In genomic region chr4:76792418-76792817, GRCh38 we compare ENCODE assay signal across 20 cellular contexts.
DNase-seq lines count a peak whose midpoint lies in the region; ATAC-seq, FAIRE-seq and TF ChIP-seq lines count a peak whose summit lies in the region.
"Had no signal": no experiment of that assay in that cellular context is flagged by ENCODE, and none has a peak within 500 bp of the region (broad histone marks: within the 10 kb centered on the region; RNA-seq: fewer than 3 reads in every experiment).

No MANE protein-coding gene starts in this region.

- H4K20me1 ChIP-seq in HepG2 (ENCODE audit: insufficient read depth, low read length) = no peaks in the 10 kb centered on the region
- no peaks in the 10 kb centered on the region for H4K20me1 ChIP-seq in K562 (replicated peaks; ENCODE audit: control insufficient read depth, insufficient read depth, low read length)

- H3K36me3 ChIP-seq in HepG2 (replicated peaks in 1 of 2; ENCODE audit: control insufficient read depth in 1 of 2, insufficient read depth in 2 of 2, low read length in 2 of 2) (no peaks in the 10 kb centered on the region), right lobe of liver (no peaks in the 10 kb centered on the region), K562 (ENCODE audit: control insufficient read depth, insufficient read depth, low read length) (no peaks in the 10 kb centered on the region)
- H3K36me3 ChIP-seq: HAP-1 had no signal

- H3K4me3 Mint-ChIP-seq in activated CD4-positive, alpha-beta T cell treated with anti-CD3 and anti-CD28 coated beads, Interleukin-2, amount 10 ng/mL, durations not matched to agents 7 days and 5 days = no peak overlapping the region
- H3K4me3 Mint-ChIP-seq: CD4-positive, alpha-beta memory T cell; GM23338; HFFc6 had no signal

- peaks cover 4% of the 10 kb centered on the region for H3K27me3 Mint-ChIP-seq in activated CD4-positive, alpha-beta T cell treated with anti-CD3 and anti-CD28 coated beads, Interleukin-2, amount 10 ng/mL, durations not matched to agents 7 days and 5 days

- no peak overlapping the region for H3K4me3 ChIP-seq in HepG2 (replicated peaks in 1 of 3; ENCODE audit: insufficient read depth in 1 of 3, low read depth in 2 of 3, low read length in 3 of 3)
- H3K4me3 ChIP-seq in right lobe of liver = no peak overlapping the region
- no peak overlapping the region for H3K4me3 ChIP-seq in K562
- H3K4me3 ChIP-seq: GM23338, HAP-1 had no signal

- no peak overlapping the region for H3K27ac Mint-ChIP-seq in activated CD4-positive, alpha-beta T cell treated with anti-CD3 and anti-CD28 coated beads, Interleukin-2, amount 10 ng/mL, durations not matched to agents 7 days and 5 days
- H3K27ac Mint-ChIP-seq: CD4-positive, alpha-beta memory T cell; GM23338; HFFc6 had no signal

- no peak for FAIRE-seq in HepG2 (lab: Jason Lieb, UNC)
- no peak for FAIRE-seq in K562 (lab: Jason Lieb, UNC)
- peak; percentile 76 for FAIRE-seq in endometrium (lab: Jason Lieb, UNC)
- FAIRE-seq: D721Med, GM12891, GM18507, H54 had no signal

- ATAC-seq in HepG2 = no peak
- ATAC-seq in right lobe of liver = no peak
- no peak for ATAC-seq in K562
- ATAC-seq in HG02588 (IDR thresholded peaks at IDR 0.05; ENCODE audit: unreplicated experiment) = no peak
- ATAC-seq: GM23338 had no signal

- TF ChIP-seq POLR2A in HepG2 (IDR thresholded peaks at IDR 0.05; ENCODE audit: insufficient read depth in 1 of 2, low read depth in 2 of 2, low read length in 2 of 2) (no peak), right lobe of liver (IDR thresholded peaks at IDR 0.05) (no peak), K562 (conservative IDR thresholded peaks at IDR 0.05) (no peak)

- no peaks in the 10 kb centered on the region for H3K9me3 ChIP-seq in HepG2 (ENCODE audit: low read length)
- H3K9me3 ChIP-seq in right lobe of liver = no peaks in the 10 kb centered on the region
- H3K9me3 ChIP-seq in K562 (replicated peaks; ENCODE audit: control insufficient read depth, insufficient read depth, low read depth, low read length) = no peaks in the 10 kb centered on the region
- H3K9me3 ChIP-seq: HAP-1 had no signal

- H3K4me1 ChIP-seq in HepG2 (ENCODE audit: insufficient read depth, low read length) = no peaks in the 10 kb centered on the region
- no peaks in the 10 kb centered on the region for H3K4me1 ChIP-seq in right lobe of liver
- no peaks in the 10 kb centered on the region for H3K4me1 ChIP-seq in K562 (replicated peaks in 1 of 2; ENCODE audit: control insufficient read depth in 2 of 2, insufficient read depth in 2 of 2, low read length in 2 of 2)
- H3K4me1 ChIP-seq: HAP-1 had no signal

- in situ Hi-C loops in HepG2 (cut with HindIII; ENCODE audit: extremely low pct_ligation_motif_present, low pct_unique_long_range_greater_than_20kb) = no loop called here
- in situ Hi-C loops in K562 (cut with MboI) = no loop called here

- TF ChIP-seq EP300 in HepG2 (IDR thresholded peaks at IDR 0.05; ENCODE audit: low read depth in 2 of 2, low read length in 2 of 2) (no peak), HepG2 (CRISPR knock-in tag; IDR thresholded peaks at IDR 0.05; ENCODE audit: borderline replicate concordance) (no peak), K562 (IDR thresholded peaks at IDR 0.05; ENCODE audit: low read length) (no peak)

- CTCF ChIA-PET in HepG2 (lab: Yijun Ruan, JAX; ENCODE audit: low intra/inter-chr PET ratio, low total read pairs) (no interaction called here), K562 (lab: Yijun Ruan, JAX; ENCODE audit: low intra/inter-chr PET ratio) (interaction anchor here (0.6 kb wide), 1 partner anchor 47 kb away, joined by 3 read pairs; no protein-coding TSS in a partner anchor)
- CTCF ChIA-PET in activated CD4-positive, alpha-beta T cell treated with anti-CD3 and anti-CD28 coated beads, Interleukin-2, amount 10 ng/mL, durations not matched to agents 7 days and 5 days (lab: Charles Lee) = interaction anchor here (0.6 kb wide), 1 partner anchor 1722 kb away, joined by 3 read pairs; no protein-coding TSS in a partner anchor

- H3K27me3 ChIP-seq in HepG2 (ENCODE audit: control insufficient read depth in 1 of 2, insufficient read depth in 2 of 2, low read length in 2 of 2) = no peaks in the 10 kb centered on the region
- no peaks in the 10 kb centered on the region for H3K27me3 ChIP-seq in right lobe of liver
- peaks cover 0 to under 1% of the 10 kb centered on the region in 2 experiments; a peak in 1 of 5 replicates for H3K27me3 ChIP-seq in K562 (ENCODE audit: control insufficient read depth in 2 of 2, insufficient read depth in 2 of 2, low read length in 2 of 2)

- H3K4me2 ChIP-seq in HepG2 (ENCODE audit: low read depth, low read length) (no peak overlapping the region), K562 (ENCODE audit: insufficient read depth, low read length) (no peak overlapping the region)
- H3K4me2 ChIP-seq: GM23338 had no signal

- H3K4me1 Mint-ChIP-seq in activated CD4-positive, alpha-beta T cell treated with anti-CD3 and anti-CD28 coated beads, Interleukin-2, amount 10 ng/mL, durations not matched to agents 7 days and 5 days = no peaks in the 10 kb centered on the region
- H3K4me1 Mint-ChIP-seq: CD4-positive, alpha-beta memory T cell; GM23338 had no signal

- POLR2A ChIA-PET in HepG2 (lab: Yijun Ruan, JAX) = no interaction called here
- POLR2A ChIA-PET in K562 (lab: Yijun Ruan, JAX) = interaction anchor here (0.6 kb wide), 1 partner anchor 117 kb away, joined by 3 read pairs; no protein-coding TSS in a partner anchor
- POLR2A ChIA-PET in activated CD4-positive, alpha-beta T cell treated with anti-CD3 and anti-CD28 coated beads, Interleukin-2, amount 10 ng/mL, durations not matched to agents 7 days and 5 days (lab: Charles Lee) = no interaction called here

- BruUV-seq in HepG2 (replicated peaks; lab: Mats Ljungman, UMichigan) = no TSS peak
- BruUV-seq in K562 (replicated peaks; lab: Mats Ljungman, UMichigan) = no TSS peak

- H3K9me1 ChIP-seq in K562 (ENCODE audit: control insufficient read depth, insufficient read depth, low read length) = no peaks in the 10 kb centered on the region

- DNase-seq in HepG2 (ENCODE audit: low spot score) = no peak
- DNase-seq in right lobe of liver = no peak
- DNase-seq in K562 (ENCODE audit: extremely low read depth in 1 of 4, low spot score in 3 of 4) = no peak
- DNase-seq in activated CD4-positive, alpha-beta T cell treated with anti-CD3 and anti-CD28 coated beads, Interleukin-2, amount 10 ng/mL, durations not matched to agents 7 days and 5 days = no peak
- DNase-seq: C1 segment of cervical spinal cord; CD4-positive, alpha-beta memory T cell; DMS 273 treated with DMSO at 0.1 percent for 48 hours; DMS79; EL; GF-D8; HFFc6 had no signal

- intact Hi-C loops in HepG2 (cut with micrococcal nuclease; ENCODE audit: unreplicated experiment) (no loop called here), right lobe of liver (cut with DNase I) (no loop called here), K562 (cut with micrococcal nuclease) (no loop called here)

- no peaks in the 10 kb centered on the region for H3K79me2 ChIP-seq in HepG2 (ENCODE audit: insufficient read depth, low read length)
- H3K79me2 ChIP-seq in K562 (ENCODE audit: control insufficient read depth, insufficient read depth, low read length) = no peaks in the 10 kb centered on the region

- H3K27ac ChIP-seq in HepG2 (ENCODE audit: extremely low read length, insufficient read depth, low read length) = no peak overlapping the region
- no peak overlapping the region for H3K27ac ChIP-seq in right lobe of liver
- no peak overlapping the region for H3K27ac ChIP-seq in K562 (ENCODE audit: extremely low read depth, low read depth, low read length)
- H3K27ac ChIP-seq: 22Rv1 had no signal

- H2AFZ ChIP-seq in HepG2 (ENCODE audit: low read length) (no peak overlapping the region), K562 (ENCODE audit: low read depth, low read length) (no peak overlapping the region)
- H2AFZ ChIP-seq: GM23338 had no signal

- TF ChIP-seq RAD21 in HepG2 (CRISPR knock-in tag; IDR thresholded peaks at IDR 0.05) (no peak), K562 (CRISPR knock-in tag; conservative IDR thresholded peaks at IDR 0.05 in 1 of 2, IDR thresholded peaks at IDR 0.05 in 1 of 2) (no peak)

- H3K36me3 Mint-ChIP-seq in activated CD4-positive, alpha-beta T cell treated with anti-CD3 and anti-CD28 coated beads, Interleukin-2, amount 10 ng/mL, durations not matched to agents 7 days and 5 days (ENCODE audit: low read depth) = no peaks in the 10 kb centered on the region

- H3K9me3 Mint-ChIP-seq in activated CD4-positive, alpha-beta T cell treated with anti-CD3 and anti-CD28 coated beads, Interleukin-2, amount 10 ng/mL, durations not matched to agents 7 days and 5 days = peaks cover 2% of the 10 kb centered on the region
- H3K9me3 Mint-ChIP-seq: GM23338 had no signal

- no peak for TF ChIP-seq CTCF in HepG2 (CRISPR knock-in tag; IDR thresholded peaks at IDR 0.05)
- no peak for TF ChIP-seq CTCF in right lobe of liver (IDR thresholded peaks at IDR 0.05)
- TF ChIP-seq CTCF in K562 (IDR thresholded peaks at IDR 0.05 in 2 of 3, conservative IDR thresholded peaks at IDR 0.05 in 1 of 3; ENCODE audit: insufficient read depth in 2 of 3, low read depth in 1 of 3, low read length in 3 of 3) = no peak

- H3K9ac ChIP-seq in HepG2 (ENCODE audit: insufficient read depth, low read depth, low read length) (no peak overlapping the region), K562 (ENCODE audit: insufficient read depth in 1 of 2, low read depth in 2 of 2, low read length in 2 of 2) (no peak overlapping the region)

TF ChIP-seq in K562, 482 proteins besides CTCF, POLR2A, EP300 and RAD21:
- TF ChIP-seq ZNF639 (CRISPR knock-in tag; conservative IDR thresholded peaks at IDR 0.05 in 1 of 2, IDR thresholded peaks at IDR 0.05 in 1 of 2) = no peak
- peak; percentile 77 for TF ChIP-seq C11orf30 (IDR thresholded peaks at IDR 0.05; ENCODE audit: low read depth)
- peak; percentile 89 for TF ChIP-seq ZNF316 (IDR thresholded peaks at IDR 0.05)
- TF ChIP-seq MAFF (IDR thresholded peaks at IDR 0.05; ENCODE audit: low read length) = peak; percentile 40; the same call in 1 of the 2 replicates
- peak; percentile 63 for TF ChIP-seq MAFG (tag; conservative IDR thresholded peaks at IDR 0.05)
- TF ChIP-seq MAFK (IDR thresholded peaks at IDR 0.05; ENCODE audit: low read length) = peak; percentile 42; the same call in 1 of the 2 replicates

Comparison
In these comparisons a context has a peak if more than half of its experiments do, and no peak if none do; other contexts are left out.
1. Of the 241 proteins assayed by ChIP-seq in both HepG2 and K562: peak only in HepG2: none; only in K562: MAFG; in both: MAFF and MAFK; in neither: 238.